In genomic region chr6:163195721-163196691, GRCh38 we compare ENCODE assay signal across 23 cellular contexts.
DNase-seq lines count a peak whose midpoint lies in the region; ATAC-seq, FAIRE-seq and TF ChIP-seq lines count a peak whose summit lies in the region.
"Had no signal": no experiment of that assay in that cellular context is flagged by ENCODE, and none has a peak within 500 bp of the region (broad histone marks: within the 10 kb centered on the region; RNA-seq: fewer than 3 reads in every experiment).

No MANE protein-coding gene starts in this region.

- H3K36me3 ChIP-seq in liver (ENCODE audit: control insufficient read depth in 4 of 4, insufficient read depth in 3 of 4, low read depth in 1 of 4, low read length in 3 of 4) (no peaks in the 10 kb centered on the region), HepG2 (replicated peaks in 1 of 2; ENCODE audit: control insufficient read depth in 1 of 2, insufficient read depth in 2 of 2, low read length in 2 of 2) (no peaks in the 10 kb centered on the region), endodermal cell (ENCODE audit: control insufficient read depth, insufficient read depth, low read length) (no peaks in the 10 kb centered on the region), neural progenitor cell (no peaks in the 10 kb centered on the region)
- H3K36me3 ChIP-seq: BLaER1, Peyer's patch had no signal

- no peak for TF ChIP-seq POLR2A in HepG2 (IDR thresholded peaks at IDR 0.05; ENCODE audit: insufficient read depth in 1 of 2, low read depth in 2 of 2, low read length in 2 of 2)

- CTCF ChIA-PET in HepG2 (lab: Yijun Ruan, JAX; ENCODE audit: low intra/inter-chr PET ratio, low total read pairs) = no interaction called here

- H3K9me3 Mint-ChIP-seq in endodermal cell = no peaks in the 10 kb centered on the region
- peaks cover 3% of the 10 kb centered on the region for H3K9me3 Mint-ChIP-seq in neural progenitor cell
- H3K9me3 Mint-ChIP-seq in activated T-helper 1 cell treated with anti-CD3 and anti-CD28 coated beads, Interleukin-12 subunit alpha, Interleukin-12 subunit beta, Interleukin-2, Interleukin-4 antibody, amounts not matched to agents 30 ng/mL and 10 ng/mL and 1 ng/mL, durations not matched to agents 14 hours and 24 hours and 36 hours = no peaks in the 10 kb centered on the region
- H3K9me3 Mint-ChIP-seq: CD4-positive, alpha-beta T cell had no signal

- WGBS in liver = 68% methylated on average over 31 of the region's 31 CpGs
- 60% methylated on average over 31 of the region's 31 CpGs for WGBS in HepG2 (ENCODE audit: low lambda C conversion rate)
- 95 to 97% methylated on average over 17 to 31 of the region's 31 CpGs for WGBS in endodermal cell (ENCODE audit: insufficient coverage in 1 of 2, insufficient read length in 1 of 2), 2 experiments

- no TSS peak for BruUV-seq in HepG2 (replicated peaks; lab: Mats Ljungman, UMichigan)

- no peak overlapping the region for H3K9ac ChIP-seq in liver (ENCODE audit: low read depth in 1 of 2, low read length in 2 of 2)
- no peak overlapping the region for H3K9ac ChIP-seq in HepG2 (ENCODE audit: insufficient read depth, low read depth, low read length)
- H3K9ac ChIP-seq in endodermal cell (ENCODE audit: extremely low read depth, low read length, poor library complexity, severe bottlenecking) = no peak overlapping the region
- no peak overlapping the region for H3K9ac ChIP-seq in neural progenitor cell
- H3K9ac ChIP-seq: BLaER1 had no signal

- H3K79me2 ChIP-seq in HepG2 (ENCODE audit: insufficient read depth, low read length) (no peaks in the 10 kb centered on the region), neural progenitor cell (ENCODE audit: low read depth) (no peaks in the 10 kb centered on the region)

- H3K27ac ChIP-seq in liver (ENCODE audit: low read depth in 1 of 2, low read length in 2 of 2) = peak overlapping the region; percentile 15 to 77
- no peak overlapping the region for H3K27ac ChIP-seq in HepG2 (ENCODE audit: extremely low read length, insufficient read depth, low read length)
- no peak overlapping the region for H3K27ac ChIP-seq in endodermal cell (ENCODE audit: low read depth, low read length)
- H3K27ac ChIP-seq in neural progenitor cell = no peak overlapping the region
- H3K27ac ChIP-seq: 22Rv1, BLaER1, Peyer's patch had no signal

- H3K27ac Mint-ChIP-seq in endodermal cell = no peak overlapping the region
- H3K27ac Mint-ChIP-seq in neural progenitor cell = peak overlapping the region; percentile 84
- H3K27ac Mint-ChIP-seq in activated T-helper 1 cell treated with anti-CD3 and anti-CD28 coated beads, Interleukin-12 subunit alpha, Interleukin-12 subunit beta, Interleukin-2, Interleukin-4 antibody, amounts not matched to agents 30 ng/mL and 10 ng/mL and 1 ng/mL, durations not matched to agents 14 hours and 24 hours and 36 hours = no peak overlapping the region
- H3K27ac Mint-ChIP-seq: CD4-positive, alpha-beta T cell had no signal

- TF ChIP-seq CTCF in liver (IDR thresholded peaks at IDR 0.05; ENCODE audit: low read depth, low read length, missing input control) (no peak), HepG2 (CRISPR knock-in tag; IDR thresholded peaks at IDR 0.05) (no peak), endodermal cell (conservative IDR thresholded peaks at IDR 0.05) (peak; percentile 25), neural progenitor cell (IDR thresholded peaks at IDR 0.05) (no peak)

- H2AFZ ChIP-seq in HepG2 (ENCODE audit: low read length) (no peak overlapping the region), neural progenitor cell (replicated peaks) (no peak overlapping the region)

- peaks cover 0 to 17% (median 11%) of the 10 kb centered on the region in 4 donors for H3K4me1 ChIP-seq in liver (ENCODE audit: control insufficient read depth in 4 of 4, insufficient read depth in 4 of 4, low read length in 3 of 4)
- peaks cover 8% of the 10 kb centered on the region; the same call in 1 of the 2 replicates for H3K4me1 ChIP-seq in HepG2 (ENCODE audit: insufficient read depth, low read length)
- H3K4me1 ChIP-seq in endodermal cell (ENCODE audit: control insufficient read depth, insufficient read depth, low read length) = no peaks in the 10 kb centered on the region
- H3K4me1 ChIP-seq in neural progenitor cell = no peaks in the 10 kb centered on the region
- H3K4me1 ChIP-seq: Peyer's patch had no signal

- peak; percentile 40 to 43 for TF ChIP-seq RAD21 in liver (IDR thresholded peaks at IDR 0.05)
- TF ChIP-seq RAD21 in HepG2 (CRISPR knock-in tag; IDR thresholded peaks at IDR 0.05) = no peak

- H3K27me3 ChIP-seq in liver (ENCODE audit: control insufficient read depth in 4 of 4, insufficient read depth in 4 of 4, low read length in 3 of 4) (no peaks in the 10 kb centered on the region), HepG2 (ENCODE audit: control insufficient read depth in 1 of 2, insufficient read depth in 2 of 2, low read length in 2 of 2) (peaks cover 2 to 36% of the 10 kb centered on the region in 2 experiments; a peak in 3 of 5 replicates), endodermal cell (ENCODE audit: control insufficient read depth, insufficient read depth, low read length, poor library complexity, severe bottlenecking) (no peaks in the 10 kb centered on the region), neural progenitor cell (no peaks in the 10 kb centered on the region)
- H3K27me3 ChIP-seq: BLaER1, Peyer's patch had no signal

- intact Hi-C loops in HepG2 (cut with micrococcal nuclease; ENCODE audit: unreplicated experiment) (no loop called here), cardiac septum (cut with DNase I) (no loop called here)
- intact Hi-C loops in activated T-helper 1 cell treated with anti-CD3 and anti-CD28 coated beads, Interleukin-12 subunit alpha, Interleukin-12 subunit beta, Interleukin-2, Interleukin-4 antibody, amounts not matched to agents 30 ng/mL and 10 ng/mL and 1 ng/mL, durations not matched to agents 14 hours and 24 hours and 36 hours (cut with micrococcal nuclease) = no loop called here

- H3K4me3 ChIP-seq in liver (ENCODE audit: low read depth in 1 of 3, low read length in 3 of 3) (peak overlapping the region in 1 of 3 donors; percentile 40), HepG2 (replicated peaks in 1 of 3; ENCODE audit: insufficient read depth in 1 of 3, low read depth in 2 of 3, low read length in 3 of 3) (no peak overlapping the region), endodermal cell (ENCODE audit: low read length) (no peak overlapping the region), neural progenitor cell (no peak overlapping the region)
- H3K4me3 ChIP-seq: BLaER1, Peyer's patch had no signal

- H3K4me1 Mint-ChIP-seq in endodermal cell (no peaks in the 10 kb centered on the region), neural progenitor cell (no peaks in the 10 kb centered on the region)
- no peaks in the 10 kb centered on the region for H3K4me1 Mint-ChIP-seq in activated T-helper 1 cell treated with anti-CD3 and anti-CD28 coated beads, Interleukin-12 subunit alpha, Interleukin-12 subunit beta, Interleukin-2, Interleukin-4 antibody, amounts not matched to agents 30 ng/mL and 10 ng/mL and 1 ng/mL, durations not matched to agents 14 hours and 24 hours and 36 hours (ENCODE audit: low read depth)

- TF ChIP-seq EP300 in HepG2 (IDR thresholded peaks at IDR 0.05; ENCODE audit: low read depth in 2 of 2, low read length in 2 of 2) = no peak
- TF ChIP-seq EP300 in HepG2 (CRISPR knock-in tag; IDR thresholded peaks at IDR 0.05; ENCODE audit: borderline replicate concordance) = no peak

- no peaks in the 10 kb centered on the region for H3K9me3 ChIP-seq in liver (ENCODE audit: control insufficient read depth in 4 of 4, low read length in 3 of 4)
- H3K9me3 ChIP-seq in HepG2 (ENCODE audit: low read length) = no peaks in the 10 kb centered on the region
- no peaks in the 10 kb centered on the region for H3K9me3 ChIP-seq in endodermal cell (ENCODE audit: control insufficient read depth, low read length)
- no peaks in the 10 kb centered on the region for H3K9me3 ChIP-seq in neural progenitor cell (ENCODE audit: low read depth)
- H3K9me3 ChIP-seq: BLaER1 had no signal

- no peak for ATAC-seq in HepG2

- no peaks in the 10 kb centered on the region for H3K36me3 Mint-ChIP-seq in endodermal cell (ENCODE audit: low read depth)
- no peaks in the 10 kb centered on the region for H3K36me3 Mint-ChIP-seq in neural progenitor cell
- no peaks in the 10 kb centered on the region for H3K36me3 Mint-ChIP-seq in activated T-helper 1 cell treated with anti-CD3 and anti-CD28 coated beads, Interleukin-12 subunit alpha, Interleukin-12 subunit beta, Interleukin-2, Interleukin-4 antibody, amounts not matched to agents 30 ng/mL and 10 ng/mL and 1 ng/mL, durations not matched to agents 14 hours and 24 hours and 36 hours (ENCODE audit: low read depth)

- no peaks in the 10 kb centered on the region for H3F3A ChIP-seq in neural progenitor cell (ENCODE audit: low read depth)

- DNase-seq in HepG2 (ENCODE audit: low spot score) (no peak), endodermal cell (no peak), neural progenitor cell (ENCODE audit: low spot score) (no peak), cardiac septum (ENCODE audit: low spot score) (no peak), HK-2 (ENCODE audit: unreplicated experiment) (no peak), NK-92 (lab: John Stamatoyannopoulos, UW; ENCODE audit: unreplicated experiment) (no peak)
- DNase-seq in activated T-helper 1 cell treated with anti-CD3 and anti-CD28 coated beads, Interleukin-12 subunit alpha, Interleukin-12 subunit beta, Interleukin-2, Interleukin-4 antibody, amounts not matched to agents 30 ng/mL and 10 ng/mL and 1 ng/mL, durations not matched to agents 14 hours and 24 hours and 36 hours (ENCODE audit: low spot score) = no peak
- DNase-seq: ACHN; CD4-positive, alpha-beta T cell; COR-L47; DMS79; HCEC 1CT; Karpas-422; MV-4-11; NCI-H1105 treated with DMSO at 0.1 percent for 48 hours; NCI-H2029 treated with DMSO at 0.1 percent for 48 hours; NCI-H226; NCI-H524; NCI-H774; Peyer's patch had no signal

- H4K20me1 ChIP-seq in HepG2 (ENCODE audit: insufficient read depth, low read length) (no peaks in the 10 kb centered on the region), neural progenitor cell (ENCODE audit: low read depth) (no peaks in the 10 kb centered on the region)
- H4K20me1 ChIP-seq: BLaER1 had no signal

- no peak for FAIRE-seq in HepG2 (lab: Jason Lieb, UNC)

- peaks cover 3% of the 10 kb centered on the region for H3K27me3 Mint-ChIP-seq in endodermal cell (ENCODE audit: insufficient read depth)
- H3K27me3 Mint-ChIP-seq in neural progenitor cell (ENCODE audit: insufficient read depth, low read depth) = peaks cover 5% of the 10 kb centered on the region
- H3K27me3 Mint-ChIP-seq in activated T-helper 1 cell treated with anti-CD3 and anti-CD28 coated beads, Interleukin-12 subunit alpha, Interleukin-12 subunit beta, Interleukin-2, Interleukin-4 antibody, amounts not matched to agents 30 ng/mL and 10 ng/mL and 1 ng/mL, durations not matched to agents 14 hours and 24 hours and 36 hours (ENCODE audit: insufficient read depth) = no peaks in the 10 kb centered on the region

- no peak overlapping the region for H3K4me3 Mint-ChIP-seq in endodermal cell
- no peak overlapping the region for H3K4me3 Mint-ChIP-seq in neural progenitor cell
- H3K4me3 Mint-ChIP-seq in activated T-helper 1 cell treated with anti-CD3 and anti-CD28 coated beads, Interleukin-12 subunit alpha, Interleukin-12 subunit beta, Interleukin-2, Interleukin-4 antibody, amounts not matched to agents 30 ng/mL and 10 ng/mL and 1 ng/mL, durations not matched to agents 14 hours and 24 hours and 36 hours = no peak overlapping the region
- H3K4me3 Mint-ChIP-seq: CD4-positive, alpha-beta T cell had no signal

- H3K4me2 ChIP-seq in HepG2 (ENCODE audit: low read depth, low read length) = no peak overlapping the region
- H3K4me2 ChIP-seq in neural progenitor cell = no peak overlapping the region
- H3K4me2 ChIP-seq: BLaER1 had no signal

- POLR2A ChIA-PET in HepG2 (lab: Yijun Ruan, JAX) = no interaction called here

- in situ Hi-C loops in HepG2 (cut with HindIII; ENCODE audit: extremely low pct_ligation_motif_present, low pct_unique_long_range_greater_than_20kb) = loop anchor here (25.0 kb wide), 1 partner anchor 916 kb away; no protein-coding TSS in a partner anchor

Comparison
In these comparisons a context has a peak if more than half of its experiments do, and no peak if none do; other contexts are left out.
1. H3K27ac ChIP-seq: peak in liver (2 of 2); none in HepG2 (single experiment), endodermal cell (single experiment) and neural progenitor cell (single experiment).